34 cellular contexts compared by ENCODE assay signal in genomic region chr10:61545170-61545569, GRCh38.
"Had no signal": no experiment of that assay in that cellular context is flagged by ENCODE, and none has a peak within 500 bp of the region (broad histone marks: within the 10 kb centered on the region; RNA-seq: fewer than 3 reads in every experiment).

No MANE protein-coding gene starts in this region.

- H3K27me3 ChIP-seq: MG63 had no signal

- DNase-seq: Karpas-422, Kasumi-1, MG63, MM.1S, MV-4-11, NCI-H1048, NCI-H1092, NCI-H1092 treated with DMSO at 0.1 percent for 48 hours, NCI-H1105, NCI-H1105 treated with DMSO at 0.1 percent for 48 hours, NCI-H1417, NCI-H1417 treated with DMSO at 0.1 percent for 48 hours, NCI-H1436, NCI-H1436 treated with DMSO at 0.1 percent for 48 hours, NCI-H146, NCI-H1694, NCI-H1694 treated with DMSO at 0.1 percent for 48 hours, NCI-H187, NCI-H187 treated with DMSO at 0.1 percent for 48 hours, NCI-H1930, NCI-H2029, NCI-H2029 treated with DMSO at 0.1 percent for 48 hours, NCI-H2081, NCI-H2081 treated with DMSO at 0.1 percent for 48 hours, NCI-H2107, NCI-H2171, NCI-H2171 treated with DMSO at 0.1 percent for 48 hours, NCI-H2227 treated with DMSO at 0.1 percent for 48 hours, NCI-H226, NCI-H345, NCI-H446, NCI-H510A, NCI-H510A treated with DMSO at 0.1 percent for 48 hours, NCI-H524 had no signal

- H3K4me3 ChIP-seq: MG63 had no signal

- H3K36me3 ChIP-seq: MG63 had no signal

- H3K9me3 ChIP-seq: MG63 had no signal
